In the genomic region with DNA sequence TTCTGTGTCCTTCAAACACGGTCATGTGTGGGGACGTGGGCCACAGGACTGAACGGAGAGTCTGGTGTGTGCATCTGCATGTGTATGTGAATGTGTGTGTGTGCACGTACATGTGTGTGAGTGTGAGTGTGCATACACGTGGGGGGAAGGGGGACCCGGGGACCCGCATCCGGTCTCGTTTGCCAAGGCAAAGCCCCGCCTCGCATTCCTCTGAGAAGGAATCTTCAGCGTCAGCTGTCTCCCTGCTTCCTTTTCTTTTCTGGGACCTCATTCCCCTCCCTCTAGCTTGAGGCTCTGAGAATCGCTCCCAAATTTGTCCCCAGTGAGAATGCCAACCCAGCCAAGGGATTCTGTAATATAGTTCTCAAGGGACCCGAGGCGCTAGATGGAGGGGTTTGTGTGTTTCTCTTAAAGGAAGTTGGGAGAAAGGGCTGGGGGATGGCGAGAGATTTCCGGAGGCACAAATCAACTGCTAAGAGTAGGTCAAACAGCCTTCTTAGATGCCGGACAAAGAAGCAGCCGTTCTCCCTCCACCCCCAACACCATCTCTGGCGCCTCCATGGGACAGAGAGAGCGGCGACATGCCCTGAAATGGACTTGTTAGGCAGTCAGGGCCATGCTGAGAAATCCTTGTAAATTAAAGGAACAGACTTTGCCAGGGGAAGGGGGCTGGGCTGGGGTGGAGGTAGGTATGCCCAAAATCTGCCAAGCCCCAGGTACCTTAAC, we compare ENCODE assay signal across 1 cellular context.
A peak's percentile ranks its signal among the peaks of the same experiment; 100 is the strongest.
TF ChIP-seq lines count a peak whose summit lies in the region.

No MANE protein-coding gene starts in this region.

TF ChIP-seq in H1, 55 proteins besides CTCF, POLR2A, EP300 and RAD21:
- TF ChIP-seq TEAD4 (IDR thresholded peaks at IDR 0.05; ENCODE audit: low read depth, low read length), result peak; percentile 62; the same call in 1 of the 2 replicates
- TF ChIP-seq TCF12 (IDR thresholded peaks at IDR 0.05; ENCODE audit: low read depth, low read length), result no peak
- no peak for TF ChIP-seq GABPA (IDR thresholded peaks at IDR 0.05; ENCODE audit: borderline replicate concordance, insufficient read depth, low read length)
- TF ChIP-seq KDM1A (IDR thresholded peaks at IDR 0.05; ENCODE audit: borderline replicate concordance, low read length), result no peak
- no peak for TF ChIP-seq HDAC2 (IDR thresholded peaks at IDR 0.05; ENCODE audit: borderline replicate concordance in 1 of 2, low read depth in 2 of 2, low read length in 2 of 2)
- no peak for TF ChIP-seq PHF8 (conservative IDR thresholded peaks at IDR 0.05; ENCODE audit: low read depth, low read length)
- TF ChIP-seq BCL11A (IDR thresholded peaks at IDR 0.05; ENCODE audit: low read depth in 2 of 2, low read length in 2 of 2), result no peak
- TF ChIP-seq RFX5 (IDR thresholded peaks at IDR 0.05; ENCODE audit: borderline replicate concordance, low read depth, low read length), result no peak; the same call in 1 of the 2 replicates
- no peak for TF ChIP-seq EGR1 (IDR thresholded peaks at IDR 0.05; ENCODE audit: borderline replicate concordance, low read depth, low read length)
- no peak for TF ChIP-seq SP2 (IDR thresholded peaks at IDR 0.05; ENCODE audit: low read length)
- TF ChIP-seq CEBPB (IDR thresholded peaks at IDR 0.05; ENCODE audit: low read depth, low read length), result no peak
- TF ChIP-seq TAF1 (IDR thresholded peaks at IDR 0.05; ENCODE audit: low read depth, low read length), result peak; percentile 52; the same call in 1 of the 2 replicates
- no peak for TF ChIP-seq SIX5 (IDR thresholded peaks at IDR 0.05; ENCODE audit: low read depth, low read length)
- TF ChIP-seq, protein P1, sequence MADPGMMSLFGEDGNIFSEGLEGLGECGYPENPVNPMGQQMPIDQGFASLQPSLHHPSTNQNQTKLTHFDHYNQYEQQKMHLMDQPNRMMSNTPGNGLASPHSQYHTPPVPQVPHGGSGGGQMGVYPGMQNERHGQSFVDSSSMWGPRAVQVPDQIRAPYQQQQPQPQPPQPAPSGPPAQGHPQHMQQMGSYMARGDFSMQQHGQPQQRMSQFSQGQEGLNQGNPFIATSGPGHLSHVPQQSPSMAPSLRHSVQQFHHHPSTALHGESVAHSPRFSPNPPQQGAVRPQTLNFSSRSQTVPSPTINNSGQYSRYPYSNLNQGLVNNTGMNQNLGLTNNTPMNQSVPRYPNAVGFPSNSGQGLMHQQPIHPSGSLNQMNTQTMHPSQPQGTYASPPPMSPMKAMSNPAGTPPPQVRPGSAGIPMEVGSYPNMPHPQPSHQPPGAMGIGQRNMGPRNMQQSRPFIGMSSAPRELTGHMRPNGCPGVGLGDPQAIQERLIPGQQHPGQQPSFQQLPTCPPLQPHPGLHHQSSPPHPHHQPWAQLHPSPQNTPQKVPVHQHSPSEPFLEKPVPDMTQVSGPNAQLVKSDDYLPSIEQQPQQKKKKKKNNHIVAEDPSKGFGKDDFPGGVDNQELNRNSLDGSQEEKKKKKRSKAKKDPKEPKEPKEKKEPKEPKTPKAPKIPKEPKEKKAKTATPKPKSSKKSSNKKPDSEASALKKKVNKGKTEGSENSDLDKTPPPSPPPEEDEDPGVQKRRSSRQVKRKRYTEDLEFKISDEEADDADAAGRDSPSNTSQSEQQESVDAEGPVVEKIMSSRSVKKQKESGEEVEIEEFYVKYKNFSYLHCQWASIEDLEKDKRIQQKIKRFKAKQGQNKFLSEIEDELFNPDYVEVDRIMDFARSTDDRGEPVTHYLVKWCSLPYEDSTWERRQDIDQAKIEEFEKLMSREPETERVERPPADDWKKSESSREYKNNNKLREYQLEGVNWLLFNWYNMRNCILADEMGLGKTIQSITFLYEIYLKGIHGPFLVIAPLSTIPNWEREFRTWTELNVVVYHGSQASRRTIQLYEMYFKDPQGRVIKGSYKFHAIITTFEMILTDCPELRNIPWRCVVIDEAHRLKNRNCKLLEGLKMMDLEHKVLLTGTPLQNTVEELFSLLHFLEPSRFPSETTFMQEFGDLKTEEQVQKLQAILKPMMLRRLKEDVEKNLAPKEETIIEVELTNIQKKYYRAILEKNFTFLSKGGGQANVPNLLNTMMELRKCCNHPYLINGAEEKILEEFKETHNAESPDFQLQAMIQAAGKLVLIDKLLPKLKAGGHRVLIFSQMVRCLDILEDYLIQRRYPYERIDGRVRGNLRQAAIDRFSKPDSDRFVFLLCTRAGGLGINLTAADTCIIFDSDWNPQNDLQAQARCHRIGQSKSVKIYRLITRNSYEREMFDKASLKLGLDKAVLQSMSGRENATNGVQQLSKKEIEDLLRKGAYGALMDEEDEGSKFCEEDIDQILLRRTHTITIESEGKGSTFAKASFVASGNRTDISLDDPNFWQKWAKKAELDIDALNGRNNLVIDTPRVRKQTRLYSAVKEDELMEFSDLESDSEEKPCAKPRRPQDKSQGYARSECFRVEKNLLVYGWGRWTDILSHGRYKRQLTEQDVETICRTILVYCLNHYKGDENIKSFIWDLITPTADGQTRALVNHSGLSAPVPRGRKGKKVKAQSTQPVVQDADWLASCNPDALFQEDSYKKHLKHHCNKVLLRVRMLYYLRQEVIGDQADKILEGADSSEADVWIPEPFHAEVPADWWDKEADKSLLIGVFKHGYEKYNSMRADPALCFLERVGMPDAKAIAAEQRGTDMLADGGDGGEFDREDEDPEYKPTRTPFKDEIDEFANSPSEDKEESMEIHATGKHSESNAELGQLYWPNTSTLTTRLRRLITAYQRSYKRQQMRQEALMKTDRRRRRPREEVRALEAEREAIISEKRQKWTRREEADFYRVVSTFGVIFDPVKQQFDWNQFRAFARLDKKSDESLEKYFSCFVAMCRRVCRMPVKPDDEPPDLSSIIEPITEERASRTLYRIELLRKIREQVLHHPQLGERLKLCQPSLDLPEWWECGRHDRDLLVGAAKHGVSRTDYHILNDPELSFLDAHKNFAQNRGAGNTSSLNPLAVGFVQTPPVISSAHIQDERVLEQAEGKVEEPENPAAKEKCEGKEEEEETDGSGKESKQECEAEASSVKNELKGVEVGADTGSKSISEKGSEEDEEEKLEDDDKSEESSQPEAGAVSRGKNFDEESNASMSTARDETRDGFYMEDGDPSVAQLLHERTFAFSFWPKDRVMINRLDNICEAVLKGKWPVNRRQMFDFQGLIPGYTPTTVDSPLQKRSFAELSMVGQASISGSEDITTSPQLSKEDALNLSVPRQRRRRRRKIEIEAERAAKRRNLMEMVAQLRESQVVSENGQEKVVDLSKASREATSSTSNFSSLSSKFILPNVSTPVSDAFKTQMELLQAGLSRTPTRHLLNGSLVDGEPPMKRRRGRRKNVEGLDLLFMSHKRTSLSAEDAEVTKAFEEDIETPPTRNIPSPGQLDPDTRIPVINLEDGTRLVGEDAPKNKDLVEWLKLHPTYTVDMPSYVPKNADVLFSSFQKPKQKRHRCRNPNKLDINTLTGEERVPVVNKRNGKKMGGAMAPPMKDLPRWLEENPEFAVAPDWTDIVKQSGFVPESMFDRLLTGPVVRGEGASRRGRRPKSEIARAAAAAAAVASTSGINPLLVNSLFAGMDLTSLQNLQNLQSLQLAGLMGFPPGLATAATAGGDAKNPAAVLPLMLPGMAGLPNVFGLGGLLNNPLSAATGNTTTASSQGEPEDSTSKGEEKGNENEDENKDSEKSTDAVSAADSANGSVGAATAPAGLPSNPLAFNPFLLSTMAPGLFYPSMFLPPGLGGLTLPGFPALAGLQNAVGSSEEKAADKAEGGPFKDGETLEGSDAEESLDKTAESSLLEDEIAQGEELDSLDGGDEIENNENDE (IDR thresholded peaks at IDR 0.05; ENCODE audit: insufficient replicate concordance, low read length), result no peak
- TF ChIP-seq RNF2 (IDR thresholded peaks at IDR 0.05; ENCODE audit: borderline replicate concordance, low read depth, low read length, missing control alignments, poor library complexity, severe bottlenecking), result no peak
- TF ChIP-seq, protein P2, sequence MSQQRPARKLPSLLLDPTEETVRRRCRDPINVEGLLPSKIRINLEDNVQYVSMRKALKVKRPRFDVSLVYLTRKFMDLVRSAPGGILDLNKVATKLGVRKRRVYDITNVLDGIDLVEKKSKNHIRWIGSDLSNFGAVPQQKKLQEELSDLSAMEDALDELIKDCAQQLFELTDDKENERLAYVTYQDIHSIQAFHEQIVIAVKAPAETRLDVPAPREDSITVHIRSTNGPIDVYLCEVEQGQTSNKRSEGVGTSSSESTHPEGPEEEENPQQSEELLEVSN (IDR thresholded peaks at IDR 0.05), result no peak
- TF ChIP-seq CTBP2 (IDR thresholded peaks at IDR 0.05; ENCODE audit: borderline replicate concordance, insufficient read depth, insufficient read length, low read length), result no peak
- TF ChIP-seq SUZ12 (IDR thresholded peaks at IDR 0.05; ENCODE audit: low read length), result no peak
- no peak for TF ChIP-seq CHD2 (IDR thresholded peaks at IDR 0.05; ENCODE audit: low read length)
- TF ChIP-seq SIN3A (conservative IDR thresholded peaks at IDR 0.05 in 1 of 2, IDR thresholded peaks at IDR 0.05 in 1 of 2; ENCODE audit: low read depth in 1 of 2, low read length in 2 of 2), result no peak
- TF ChIP-seq POLR2AphosphoS5 (IDR thresholded peaks at IDR 0.05; ENCODE audit: low read depth, low read length), result peak; percentile 51; the same call in 1 of the 2 replicates
- TF ChIP-seq, protein P3, sequence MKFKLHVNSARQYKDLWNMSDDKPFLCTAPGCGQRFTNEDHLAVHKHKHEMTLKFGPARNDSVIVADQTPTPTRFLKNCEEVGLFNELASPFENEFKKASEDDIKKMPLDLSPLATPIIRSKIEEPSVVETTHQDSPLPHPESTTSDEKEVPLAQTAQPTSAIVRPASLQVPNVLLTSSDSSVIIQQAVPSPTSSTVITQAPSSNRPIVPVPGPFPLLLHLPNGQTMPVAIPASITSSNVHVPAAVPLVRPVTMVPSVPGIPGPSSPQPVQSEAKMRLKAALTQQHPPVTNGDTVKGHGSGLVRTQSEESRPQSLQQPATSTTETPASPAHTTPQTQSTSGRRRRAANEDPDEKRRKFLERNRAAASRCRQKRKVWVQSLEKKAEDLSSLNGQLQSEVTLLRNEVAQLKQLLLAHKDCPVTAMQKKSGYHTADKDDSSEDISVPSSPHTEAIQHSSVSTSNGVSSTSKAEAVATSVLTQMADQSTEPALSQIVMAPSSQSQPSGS (IDR thresholded peaks at IDR 0.05; ENCODE audit: low read length), result no peak
- TF ChIP-seq, protein P4, sequence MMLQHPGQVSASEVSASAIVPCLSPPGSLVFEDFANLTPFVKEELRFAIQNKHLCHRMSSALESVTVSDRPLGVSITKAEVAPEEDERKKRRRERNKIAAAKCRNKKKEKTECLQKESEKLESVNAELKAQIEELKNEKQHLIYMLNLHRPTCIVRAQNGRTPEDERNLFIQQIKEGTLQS (IDR thresholded peaks at IDR 0.05; ENCODE audit: insufficient read depth, low read depth, low read length), result no peak
- no peak for TF ChIP-seq TBP (IDR thresholded peaks at IDR 0.05; ENCODE audit: low read depth, low read length)
- no peak for TF ChIP-seq GTF2F1 (IDR thresholded peaks at IDR 0.05; ENCODE audit: borderline replicate concordance, low read depth, low read length)
- TF ChIP-seq CREB1 (IDR thresholded peaks at IDR 0.05), result no peak
- no peak for TF ChIP-seq TAF7 (optimal IDR thresholded peaks at IDR 0.05; ENCODE audit: borderline replicate concordance, low read depth, low read length)
- TF ChIP-seq, protein P5, sequence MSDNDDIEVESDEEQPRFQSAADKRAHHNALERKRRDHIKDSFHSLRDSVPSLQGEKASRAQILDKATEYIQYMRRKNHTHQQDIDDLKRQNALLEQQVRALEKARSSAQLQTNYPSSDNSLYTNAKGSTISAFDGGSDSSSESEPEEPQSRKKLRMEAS (IDR thresholded peaks at IDR 0.05), result peak; percentile 50; the same call in 1 of the 2 replicates
- TF ChIP-seq SP1 (IDR thresholded peaks at IDR 0.05; ENCODE audit: low read depth, low read length), result peak; percentile 6; the same call in 1 of the 2 replicates
- TF ChIP-seq CHD1 (IDR thresholded peaks at IDR 0.05; ENCODE audit: low read depth, low read length), result no peak
- TF ChIP-seq ASH2L (IDR thresholded peaks at IDR 0.05; ENCODE audit: low read length), result peak; percentile 44
- TF ChIP-seq SRF (IDR thresholded peaks at IDR 0.05; ENCODE audit: low read depth, low read length), result peak; percentile 61
- no peak for TF ChIP-seq CBX5 (IDR thresholded peaks at IDR 0.05; ENCODE audit: low read depth, low read length)
- no peak for TF ChIP-seq NANOG (IDR thresholded peaks at IDR 0.05; ENCODE audit: insufficient read depth, low read depth, low read length, poor library complexity, severe bottlenecking)
TF ChIP-seq in H1: peak in this region for 7.
